Comparison of ENCODE assay signal across 20 cellular contexts in genomic region chr7:125061-125471, GRCh38.
"Had no signal": no experiment of that assay in that cellular context is flagged by ENCODE, and none has a peak within 500 bp of the region (broad histone marks: within the 10 kb centered on the region; RNA-seq: fewer than 3 reads in every experiment).

No MANE protein-coding gene starts in this region.

- H3K9me3 ChIP-seq: esophagus muscularis mucosa, gastroesophageal sphincter, heart left ventricle, lower lobe of right lung, prostate gland, right atrium auricular region, sigmoid colon, stomach, thyroid gland had no signal

- H3K27ac ChIP-seq: esophagus muscularis mucosa, foreskin keratinocyte, gastroesophageal sphincter, heart left ventricle, lower lobe of right lung, prostate gland, right atrium auricular region, sigmoid colon, stomach, thyroid gland had no signal

- H3K36me3 ChIP-seq: esophagus muscularis mucosa, gastroesophageal sphincter, heart left ventricle, lower lobe of right lung, prostate gland, right atrium auricular region, sigmoid colon, stomach, thyroid gland had no signal

- ATAC-seq: foreskin keratinocyte, left cardiac atrium, lower lobe of right lung, natural killer cell had no signal

- DNase-seq: cerebellar nuclear complex; dorsolateral prefrontal cortex; effector CD8-positive, alpha-beta T cell; foreskin keratinocyte; hippocampal formation; left cardiac atrium; lower lobe of right lung; natural killer cell; sigmoid colon; stimulated activated CD4-positive, alpha-beta T cell treated with anti-CD3 and anti-CD28 coated beads, Interleukin-2, amount 100 ng/mL, for 24 hours; stimulated activated CD4-positive, alpha-beta T cell treated with anti-CD3 and anti-CD28 coated beads, Interleukin-4, amount 100 ng/mL, for 24 hours; stimulated activated naive CD4-positive, alpha-beta T cell treated with Interleukin-2 at 50 U/mL for 16 hours; stomach; thyroid gland; trophoblast cell had no signal

- H3K4me3 ChIP-seq: dorsolateral prefrontal cortex, esophagus muscularis mucosa, gastroesophageal sphincter, heart left ventricle, lower lobe of right lung, prostate gland, right atrium auricular region, sigmoid colon, stomach, thyroid gland had no signal

- H3K27me3 ChIP-seq: dorsolateral prefrontal cortex, esophagus muscularis mucosa, gastroesophageal sphincter, right atrium auricular region, sigmoid colon, stomach, thyroid gland had no signal

- H3K4me1 ChIP-seq: foreskin keratinocyte had no signal
